Comparison of ENCODE assay signal across 1 cellular context in the genomic region with DNA sequence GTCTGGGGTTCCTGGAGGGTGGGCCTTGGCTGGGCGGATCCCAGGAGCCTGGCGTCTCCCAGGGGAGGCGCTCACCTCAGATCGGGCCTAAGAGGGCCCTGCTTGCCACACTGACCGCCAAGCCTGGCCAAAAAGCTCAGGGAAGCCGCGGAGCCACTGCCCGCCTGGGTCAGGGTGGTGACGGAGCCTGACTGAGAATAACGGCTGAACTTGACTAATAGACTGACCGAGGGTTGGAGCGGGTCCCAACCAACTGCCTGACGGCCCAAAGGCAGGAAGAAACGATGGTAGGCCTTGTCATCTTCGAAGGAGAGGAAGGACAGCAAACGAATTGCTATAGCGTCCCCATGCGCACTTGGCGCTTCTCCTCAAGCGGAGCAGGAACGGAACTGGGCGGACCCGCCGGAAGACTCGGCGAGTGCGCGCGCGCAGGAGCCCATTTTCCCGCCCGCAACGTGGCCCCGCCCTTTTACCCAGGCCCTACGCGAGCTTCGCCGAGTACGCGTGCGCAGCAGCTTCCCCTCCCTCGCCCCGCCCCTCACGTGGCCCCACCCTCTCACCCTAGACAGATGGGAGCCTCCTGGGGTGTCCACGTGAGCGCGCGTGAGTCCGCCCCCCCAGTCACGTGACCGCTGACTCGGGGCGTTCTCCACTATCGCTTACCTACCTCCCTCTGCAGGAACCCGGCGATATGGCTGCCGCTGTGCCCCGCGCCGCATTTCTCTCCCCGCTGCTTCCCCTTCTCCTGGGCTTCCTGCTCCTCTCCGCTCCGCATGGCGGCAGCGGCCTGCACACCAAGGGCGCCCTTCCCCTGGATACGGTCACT.
TF ChIP-seq lines count a peak whose summit lies in the region.

Gene ERP29 (plus strand): TSS at position 652 of the 826 bp plus-strand sequence. CDS start 40 bp downstream, at position 692.
Gene TMEM116 (minus strand): TSS at position 391 of the 826 bp plus-strand sequence. CDS start 7,895 bp downstream, outside the sequence.

TF ChIP-seq in GM12878, 131 proteins besides CTCF, POLR2A, EP300 and RAD21 (continued from another document and continues in another):
- TF ChIP-seq, protein P1, sequence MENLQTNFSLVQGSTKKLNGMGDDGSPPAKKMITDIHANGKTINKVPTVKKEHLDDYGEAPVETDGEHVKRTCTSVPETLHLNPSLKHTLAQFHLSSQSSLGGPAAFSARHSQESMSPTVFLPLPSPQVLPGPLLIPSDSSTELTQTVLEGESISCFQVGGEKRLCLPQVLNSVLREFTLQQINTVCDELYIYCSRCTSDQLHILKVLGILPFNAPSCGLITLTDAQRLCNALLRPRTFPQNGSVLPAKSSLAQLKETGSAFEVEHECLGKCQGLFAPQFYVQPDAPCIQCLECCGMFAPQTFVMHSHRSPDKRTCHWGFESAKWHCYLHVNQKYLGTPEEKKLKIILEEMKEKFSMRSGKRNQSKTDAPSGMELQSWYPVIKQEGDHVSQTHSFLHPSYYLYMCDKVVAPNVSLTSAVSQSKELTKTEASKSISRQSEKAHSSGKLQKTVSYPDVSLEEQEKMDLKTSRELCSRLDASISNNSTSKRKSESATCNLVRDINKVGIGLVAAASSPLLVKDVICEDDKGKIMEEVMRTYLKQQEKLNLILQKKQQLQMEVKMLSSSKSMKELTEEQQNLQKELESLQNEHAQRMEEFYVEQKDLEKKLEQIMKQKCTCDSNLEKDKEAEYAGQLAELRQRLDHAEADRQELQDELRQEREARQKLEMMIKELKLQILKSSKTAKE (IDR thresholded peaks at IDR 0.05; ENCODE audit: low read depth, poor library complexity, severe bottlenecking) = no peak
- TF ChIP-seq SMARCA5 (IDR thresholded peaks at IDR 0.05) = peak; percentile 47
- no peak; the same call in 1 of the 2 replicates for TF ChIP-seq SREBF1 (IDR thresholded peaks at IDR 0.05; ENCODE audit: low read length)
- TF ChIP-seq PAX5 (IDR thresholded peaks at IDR 0.05; ENCODE audit: borderline replicate concordance, low read depth, low read length) = peak; percentile 8; the same call in 1 of the 2 replicates
- TF ChIP-seq SREBF2 (IDR thresholded peaks at IDR 0.05; ENCODE audit: low read length) = no peak
- TF ChIP-seq CBX3 (IDR thresholded peaks at IDR 0.05; ENCODE audit: borderline replicate concordance, low read depth) = no peak
- peak; percentile 39; the same call in 1 of the 2 replicates for TF ChIP-seq TBL1XR1 (IDR thresholded peaks at IDR 0.05; ENCODE audit: low read depth, low read length)
- peak; percentile 78 for TF ChIP-seq SMAD5 (IDR thresholded peaks at IDR 0.05; ENCODE audit: low read depth)
- TF ChIP-seq, protein P2, sequence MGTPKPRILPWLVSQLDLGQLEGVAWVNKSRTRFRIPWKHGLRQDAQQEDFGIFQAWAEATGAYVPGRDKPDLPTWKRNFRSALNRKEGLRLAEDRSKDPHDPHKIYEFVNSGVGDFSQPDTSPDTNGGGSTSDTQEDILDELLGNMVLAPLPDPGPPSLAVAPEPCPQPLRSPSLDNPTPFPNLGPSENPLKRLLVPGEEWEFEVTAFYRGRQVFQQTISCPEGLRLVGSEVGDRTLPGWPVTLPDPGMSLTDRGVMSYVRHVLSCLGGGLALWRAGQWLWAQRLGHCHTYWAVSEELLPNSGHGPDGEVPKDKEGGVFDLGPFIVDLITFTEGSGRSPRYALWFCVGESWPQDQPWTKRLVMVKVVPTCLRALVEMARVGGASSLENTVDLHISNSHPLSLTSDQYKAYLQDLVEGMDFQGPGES (IDR thresholded peaks at IDR 0.05) = peak; percentile 31; the same call in 1 of the 2 replicates
- no peak for TF ChIP-seq CBX5 (IDR thresholded peaks at IDR 0.05; ENCODE audit: low read depth)
- TF ChIP-seq, protein P3, sequence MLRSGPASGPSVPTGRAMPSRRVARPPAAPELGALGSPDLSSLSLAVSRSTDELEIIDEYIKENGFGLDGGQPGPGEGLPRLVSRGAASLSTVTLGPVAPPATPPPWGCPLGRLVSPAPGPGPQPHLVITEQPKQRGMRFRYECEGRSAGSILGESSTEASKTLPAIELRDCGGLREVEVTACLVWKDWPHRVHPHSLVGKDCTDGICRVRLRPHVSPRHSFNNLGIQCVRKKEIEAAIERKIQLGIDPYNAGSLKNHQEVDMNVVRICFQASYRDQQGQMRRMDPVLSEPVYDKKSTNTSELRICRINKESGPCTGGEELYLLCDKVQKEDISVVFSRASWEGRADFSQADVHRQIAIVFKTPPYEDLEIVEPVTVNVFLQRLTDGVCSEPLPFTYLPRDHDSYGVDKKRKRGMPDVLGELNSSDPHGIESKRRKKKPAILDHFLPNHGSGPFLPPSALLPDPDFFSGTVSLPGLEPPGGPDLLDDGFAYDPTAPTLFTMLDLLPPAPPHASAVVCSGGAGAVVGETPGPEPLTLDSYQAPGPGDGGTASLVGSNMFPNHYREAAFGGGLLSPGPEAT (IDR thresholded peaks at IDR 0.05; ENCODE audit: low read depth) = no peak
- TF ChIP-seq YY1 (IDR thresholded peaks at IDR 0.05; ENCODE audit: low read depth, low read length) = peak; percentile 89
- no peak for TF ChIP-seq NR2C2 (IDR thresholded peaks at IDR 0.05; ENCODE audit: borderline replicate concordance, control insufficient read depth, insufficient read length, low read depth)
- peak; percentile 24; the same call in 1 of the 2 replicates for TF ChIP-seq EED (IDR thresholded peaks at IDR 0.05; ENCODE audit: low read depth)
- no peak for TF ChIP-seq BRCA1 (IDR thresholded peaks at IDR 0.05; ENCODE audit: low read depth, low read length)
- TF ChIP-seq NRF1 (conservative IDR thresholded peaks at IDR 0.05; ENCODE audit: low read depth, low read length) = peak; percentile 72
- TF ChIP-seq BHLHE40 (IDR thresholded peaks at IDR 0.05; ENCODE audit: borderline replicate concordance in 1 of 2, low read depth in 2 of 2, low read length in 1 of 2) = peak; percentile 98 to 100
- TF ChIP-seq HCFC1 (IDR thresholded peaks at IDR 0.05; ENCODE audit: low read length) = 0 out of 2 replicates have a peak, but pooled peaks have one; percentile 22
- TF ChIP-seq NBN (IDR thresholded peaks at IDR 0.05) = no peak; the same call in 1 of the 2 replicates
- TF ChIP-seq ZBED1 (IDR thresholded peaks at IDR 0.05; ENCODE audit: borderline replicate concordance) = no peak
- TF ChIP-seq SPI1 (IDR thresholded peaks at IDR 0.05; ENCODE audit: borderline replicate concordance, insufficient read depth, low read depth, low read length) = peak; percentile 56; the same call in 1 of the 2 replicates
- TF ChIP-seq HDAC6 (IDR thresholded peaks at IDR 0.05; ENCODE audit: unreplicated experiment) = no peak
- TF ChIP-seq RB1 (IDR thresholded peaks at IDR 0.05; ENCODE audit: borderline replicate concordance) = peak; percentile 81; the same call in 1 of the 2 replicates
- no peak for TF ChIP-seq MEF2A (IDR thresholded peaks at IDR 0.05; ENCODE audit: insufficient read depth, low read depth, low read length)
- TF ChIP-seq NR2C1 (IDR thresholded peaks at IDR 0.05) = no peak
- no peak for TF ChIP-seq ZNF622 (IDR thresholded peaks at IDR 0.05)
- TF ChIP-seq ZNF207 (IDR thresholded peaks at IDR 0.05; ENCODE audit: borderline replicate concordance) = peak; percentile 56; the same call in 1 of the 2 replicates
- TF ChIP-seq E4F1 (IDR thresholded peaks at IDR 0.05; ENCODE audit: borderline replicate concordance, partially characterized antibody) = no peak
- TF ChIP-seq CEBPZ (IDR thresholded peaks at IDR 0.05; ENCODE audit: low read depth, low read length) = no peak
- TF ChIP-seq NR2F1 (conservative IDR thresholded peaks at IDR 0.05) = no peak
- TF ChIP-seq STAT1 (conservative IDR thresholded peaks at IDR 0.05) = peak; percentile 75; the same call in 1 of the 2 replicates
- peak; percentile 16; the same call in 1 of the 2 replicates for TF ChIP-seq DPF2 (IDR thresholded peaks at IDR 0.05)
- TF ChIP-seq RFX5 (IDR thresholded peaks at IDR 0.05; ENCODE audit: low read depth, low read length) = no peak
- TF ChIP-seq, protein P4, sequence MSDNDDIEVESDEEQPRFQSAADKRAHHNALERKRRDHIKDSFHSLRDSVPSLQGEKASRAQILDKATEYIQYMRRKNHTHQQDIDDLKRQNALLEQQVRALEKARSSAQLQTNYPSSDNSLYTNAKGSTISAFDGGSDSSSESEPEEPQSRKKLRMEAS (IDR thresholded peaks at IDR 0.05; ENCODE audit: low read depth, low read length) = peak; percentile 97
- no peak for TF ChIP-seq ZNF274 (IDR thresholded peaks at IDR 0.05; ENCODE audit: insufficient read depth, insufficient read length)
- TF ChIP-seq SMAD1 (IDR thresholded peaks at IDR 0.05; ENCODE audit: low read depth, partially characterized antibody) = peak; percentile 75
- TF ChIP-seq, protein P5, sequence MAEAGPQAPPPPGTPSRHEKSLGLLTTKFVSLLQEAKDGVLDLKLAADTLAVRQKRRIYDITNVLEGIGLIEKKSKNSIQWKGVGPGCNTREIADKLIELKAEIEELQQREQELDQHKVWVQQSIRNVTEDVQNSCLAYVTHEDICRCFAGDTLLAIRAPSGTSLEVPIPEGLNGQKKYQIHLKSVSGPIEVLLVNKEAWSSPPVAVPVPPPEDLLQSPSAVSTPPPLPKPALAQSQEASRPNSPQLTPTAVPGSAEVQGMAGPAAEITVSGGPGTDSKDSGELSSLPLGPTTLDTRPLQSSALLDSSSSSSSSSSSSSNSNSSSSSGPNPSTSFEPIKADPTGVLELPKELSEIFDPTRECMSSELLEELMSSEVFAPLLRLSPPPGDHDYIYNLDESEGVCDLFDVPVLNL (IDR thresholded peaks at IDR 0.05; ENCODE audit: low read depth, low read length) = peak; percentile 80
- TF ChIP-seq FOS (IDR thresholded peaks at IDR 0.05; ENCODE audit: borderline replicate concordance, extremely low read depth, insufficient read length) = peak; percentile 78
- TF ChIP-seq POLR2AphosphoS5 (IDR thresholded peaks at IDR 0.05; ENCODE audit: low read length) = peak; percentile 95
- TF ChIP-seq EGR1 (IDR thresholded peaks at IDR 0.05; ENCODE audit: borderline replicate concordance in 1 of 2, low read depth in 2 of 2, low read length in 2 of 2) = peak in 1 of 2 experiments; percentile 50; a peak in 2 of 3 replicates
- peak; percentile 85; the same call in 1 of the 2 replicates for TF ChIP-seq PML (IDR thresholded peaks at IDR 0.05; ENCODE audit: low read length)
- peak; percentile 73 for TF ChIP-seq CREB1 (IDR thresholded peaks at IDR 0.05; ENCODE audit: low read depth)
- no peak for TF ChIP-seq ATF2 (IDR thresholded peaks at IDR 0.05; ENCODE audit: low read length)
- no peak for TF ChIP-seq EZH2 (IDR thresholded peaks at IDR 0.05; ENCODE audit: borderline replicate concordance, control insufficient read depth, low read depth, low read length)
- TF ChIP-seq ZSCAN29 (IDR thresholded peaks at IDR 0.05) = no peak
- TF ChIP-seq CREM (IDR thresholded peaks at IDR 0.05; ENCODE audit: low read depth) = peak; percentile 70
- TF ChIP-seq MLLT1 (IDR thresholded peaks at IDR 0.05) = peak; percentile 37; the same call in 1 of the 2 replicates
